In genomic region chr18:59220164-59220783, GRCh38 we compare ENCODE assay signal across 15 cellular contexts. TPM values are rescaled to one million over a fixed set of nuclear protein-coding genes. Genes with fewer than 3 reads are reported as not detected.
DNase-seq lines count a peak whose midpoint lies in the region; ATAC-seq and TF ChIP-seq lines count a peak whose summit lies in the region.
"Had no signal": no experiment of that assay in that cellular context is flagged by ENCODE, and none has a peak within 500 bp of the region (broad histone marks: within the 10 kb centered on the region; RNA-seq: fewer than 3 reads in every experiment).

No MANE protein-coding gene starts in this region.

- H3K27ac ChIP-seq in left ventricle myocardium inferior (replicated peaks) (no peak overlapping the region), SK-N-MC (peak overlapping the region; percentile 75), iPS-20b (ENCODE audit: low read length) (no peak overlapping the region), Peyer's patch (no peak overlapping the region)

- peaks cover 16% of the 10 kb centered on the region for H3K4me1 ChIP-seq in left ventricle myocardium inferior
- H3K4me1 ChIP-seq in iPS-20b (ENCODE audit: insufficient read depth, low read length): no peaks in the 10 kb centered on the region
- H3K4me1 ChIP-seq in Peyer's patch: peaks cover 0 to 7% (median 0%) of the 10 kb centered on the region in 4 donors

- DNase-seq in left ventricle myocardium inferior (no peak), left cardiac atrium (no peak), SK-N-MC (ENCODE audit: low read depth, low spot score) (no peak), NCI-H2029 (lab: John Stamatoyannopoulos, UW) (no peak), NCI-H446 treated with DMSO at 0.1 percent for 48 hours (lab: John Stamatoyannopoulos, UW) (no peak), Peyer's patch (no peak)
- DNase-seq in stimulated activated CD4-positive, alpha-beta T cell treated with anti-CD3 and anti-CD28 coated beads, Interleukin-4, amount 100 ng/mL, for 24 hours: no peak
- DNase-seq: activated CD8-positive, alpha-beta memory T cell treated with anti-CD3 and anti-CD28 coated beads, Interleukin-2, amount 10 ng/mL, durations not matched to agents 7 days and 5 days; AML-193; amniotic stem cell; occipital lobe; stimulated activated CD4-positive, alpha-beta T cell treated with anti-CD3 and anti-CD28 coated beads, Interleukin-2, amount 100 ng/mL, for 48 hours had no signal

- ATAC-seq in left cardiac atrium: no peak
- ATAC-seq: activated CD8-positive, alpha-beta memory T cell treated with anti-CD3 and anti-CD28 coated beads, Interleukin-2, amount 10 ng/mL, durations not matched to agents 7 days and 5 days had no signal

- H3K27me3 ChIP-seq in left ventricle myocardium inferior (ENCODE audit: low read depth) (peaks cover 99% of the 10 kb centered on the region), iPS-20b (ENCODE audit: insufficient read depth, low read length) (peaks cover 100% of the 10 kb centered on the region), Peyer's patch (peaks cover 0 to 3% of the 10 kb centered on the region in 2 donors)

- peak overlapping the region; percentile 49 for H3K4me3 ChIP-seq in left ventricle myocardium inferior
- peak overlapping the region; percentile 82 for H3K4me3 ChIP-seq in SK-N-MC
- H3K4me3 ChIP-seq in iPS-20b (ENCODE audit: low read length): peak overlapping the region; percentile 64
- no peak overlapping the region for H3K4me3 ChIP-seq in Peyer's patch

- no peak for TF ChIP-seq POLR2A in Peyer's patch (IDR thresholded peaks at IDR 0.05)

- no peak for TF ChIP-seq CTCF in left ventricle myocardium inferior (IDR thresholded peaks at IDR 0.05; ENCODE audit: borderline replicate concordance)
- no peak for TF ChIP-seq CTCF in Peyer's patch (IDR thresholded peaks at IDR 0.05)

- no peaks in the 10 kb centered on the region for H3K9me3 ChIP-seq in left ventricle myocardium inferior (replicated peaks)
- no peaks in the 10 kb centered on the region for H3K9me3 ChIP-seq in SK-N-MC (ENCODE audit: low read depth, low read length)
- peaks cover 2% of the 10 kb centered on the region; the same call in 1 of the 2 replicates for H3K9me3 ChIP-seq in iPS-20b (ENCODE audit: insufficient read depth, low read depth, low read length)
- no peaks in the 10 kb centered on the region for H3K9me3 ChIP-seq in Peyer's patch

- H3K36me3 ChIP-seq in left ventricle myocardium inferior: no peaks in the 10 kb centered on the region
- peaks cover 8% of the 10 kb centered on the region; the same call in 1 of the 2 replicates for H3K36me3 ChIP-seq in SK-N-MC (ENCODE audit: insufficient read depth, low read length)
- no peaks in the 10 kb centered on the region for H3K36me3 ChIP-seq in iPS-20b (ENCODE audit: insufficient read depth, low read depth, low read length)
- no peaks in the 10 kb centered on the region for H3K36me3 ChIP-seq in Peyer's patch

- intact Hi-C loops in left ventricle myocardium inferior (cut with micrococcal nuclease) (no loop called here), left cardiac atrium (cut with DNase I) (no loop called here)

- H3K9ac ChIP-seq in SK-N-MC (ENCODE audit: insufficient read length) (peak overlapping the region; percentile 88), iPS-20b (ENCODE audit: low read depth, low read length) (no peak overlapping the region)

RNA-seq across cellular contexts. Expression of gene GRP, which starts 0.3 kb away (rescaled TPM):
- total RNA-seq in left ventricle myocardium inferior: not detected
- total RNA-seq in left cardiac atrium: not detected
- not detected for total RNA-seq in Peyer's patch
- total RNA-seq: activated CD8-positive, alpha-beta memory T cell treated with anti-CD3 and anti-CD28 coated beads, Interleukin-2, amount 10 ng/mL, durations not matched to agents 7 days and 5 days; HT-29 had no signal

RNA-seq across cellular contexts. Expression of gene RAX, which starts 53.0 kb away (rescaled TPM):
- total RNA-seq in left ventricle myocardium inferior (not detected), left cardiac atrium (not detected), Peyer's patch (not detected)
- total RNA-seq: activated CD8-positive, alpha-beta memory T cell treated with anti-CD3 and anti-CD28 coated beads, Interleukin-2, amount 10 ng/mL, durations not matched to agents 7 days and 5 days; HT-29; occipital lobe; temporal lobe had no signal

Comparison
In these comparisons a context has a peak if more than half of its experiments do, and no peak if none do; other contexts are left out.
1. H3K4me3 ChIP-seq: peak in left ventricle myocardium inferior (single experiment), SK-N-MC (single experiment) and iPS-20b (single experiment); none in Peyer's patch (0 of 4).